23 cellular contexts compared by ENCODE assay signal in the genomic region with DNA sequence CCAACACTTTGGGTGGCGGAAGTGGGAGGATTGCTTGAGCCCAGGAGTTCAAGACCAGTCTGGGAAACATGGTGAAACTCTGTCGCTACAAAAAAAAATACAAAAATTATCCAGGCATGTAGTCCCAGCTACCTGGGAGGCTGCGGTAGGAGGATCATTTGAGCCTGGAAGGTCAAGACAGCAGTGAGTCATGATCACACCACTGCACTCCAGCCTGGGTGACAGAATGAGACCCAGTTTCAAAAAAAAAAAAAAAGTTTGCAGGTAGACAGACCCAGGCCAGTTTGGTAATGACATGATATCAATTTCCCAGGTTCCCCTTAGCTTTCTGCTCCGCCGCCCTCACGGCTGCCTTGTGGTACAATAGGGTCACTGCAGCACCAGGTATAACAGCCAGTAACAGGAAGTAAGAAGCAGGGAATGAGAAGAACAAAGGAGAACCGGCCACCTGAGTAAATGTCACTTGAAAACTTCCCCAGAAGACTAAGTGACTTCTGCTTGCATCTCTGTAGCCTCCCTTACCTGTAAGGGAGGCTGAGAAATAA.
DNase-seq lines count a peak whose midpoint lies in the region; FAIRE-seq and TF ChIP-seq lines count a peak whose summit lies in the region.
"Had no signal": no experiment of that assay in that cellular context is flagged by ENCODE, and none has a peak within 500 bp of the region (broad histone marks: within the 10 kb centered on the region; RNA-seq: fewer than 3 reads in every experiment).

No MANE protein-coding gene starts in this region.

- H3K27ac ChIP-seq in Karpas-422 (ENCODE audit: low read length): no peak overlapping the region
- no peak overlapping the region for H3K27ac ChIP-seq in endodermal cell (ENCODE audit: low read depth, low read length)
- no peak overlapping the region for H3K27ac ChIP-seq in small intestine (ENCODE audit: low read depth in 1 of 2, low read length in 1 of 2)
- H3K27ac ChIP-seq: prostate gland, upper lobe of left lung had no signal

- H3K27me3 ChIP-seq in Karpas-422 (ENCODE audit: low read length) (no peaks in the 10 kb centered on the region), endodermal cell (ENCODE audit: control insufficient read depth, insufficient read depth, low read length, poor library complexity, severe bottlenecking) (no peaks in the 10 kb centered on the region), small intestine (ENCODE audit: control insufficient read depth in 2 of 2, insufficient read depth in 2 of 2, low read length in 2 of 2) (no peaks in the 10 kb centered on the region)
- H3K27me3 ChIP-seq: upper lobe of left lung had no signal

- H3K79me2 ChIP-seq in Karpas-422 (ENCODE audit: low read length): no peaks in the 10 kb centered on the region

- H2AFZ ChIP-seq in Karpas-422 (ENCODE audit: low read length): no peak overlapping the region

- no peaks in the 10 kb centered on the region for H3K9me3 ChIP-seq in Karpas-422 (ENCODE audit: low read length)
- no peaks in the 10 kb centered on the region for H3K9me3 ChIP-seq in endodermal cell (ENCODE audit: control insufficient read depth, low read length)
- H3K9me3 ChIP-seq in small intestine (ENCODE audit: control insufficient read depth, low read depth): no peaks in the 10 kb centered on the region
- H3K9me3 ChIP-seq: prostate gland, upper lobe of left lung had no signal

- H3K4me3 Mint-ChIP-seq in endodermal cell: no peak overlapping the region
- H3K4me3 Mint-ChIP-seq: activated T-cell treated with anti-CD3 and anti-CD28 coated beads, Interleukin-2, amount 50 U/mL, for 24 hours; CD4-positive, alpha-beta T cell; naive thymus-derived CD4-positive, alpha-beta T cell had no signal

- no peaks in the 10 kb centered on the region for H3K4me1 ChIP-seq in Karpas-422 (ENCODE audit: low read length)
- no peaks in the 10 kb centered on the region for H3K4me1 ChIP-seq in endodermal cell (ENCODE audit: control insufficient read depth, insufficient read depth, low read length)
- H3K4me1 ChIP-seq in small intestine (ENCODE audit: control insufficient read depth in 2 of 2, insufficient read depth in 1 of 2, low read depth in 1 of 2, low read length in 1 of 2): no peaks in the 10 kb centered on the region
- H3K4me1 ChIP-seq: prostate gland, upper lobe of left lung had no signal

- DNase-seq in NCI-H748 (lab: John Stamatoyannopoulos, UW; ENCODE audit: unreplicated experiment) (peak; percentile 19), NCI-H748 treated with DMSO at 0.1 percent for 48 hours (lab: John Stamatoyannopoulos, UW) (no peak), Karpas-422 (peak; percentile 55), endodermal cell (peak; percentile 66), small intestine (peak; percentile 21), frontal cortex (ENCODE audit: low spot score in 2 of 2) (no peak)
- no peak for DNase-seq in activated CD4-positive, alpha-beta T cell treated with anti-CD3 and anti-CD28 coated beads, Interleukin-2, amount 50 U/mL, for 48 hours
- DNase-seq in stimulated activated CD4-positive, alpha-beta T cell treated with anti-CD3 and anti-CD28 coated beads, Interleukin-2, amount 100 ng/mL, for 24 hours: no peak
- DNase-seq: activated CD4-positive, alpha-beta T cell treated with anti-CD3 and anti-CD28 coated beads, Interleukin-2, amount 50 U/mL, for 1 hour; activated naive CD4-positive, alpha-beta T cell treated with anti-CD3 and anti-CD28 coated beads, Interleukin-2, amount 50 U/mL, for 16 hours; activated T-cell treated with anti-CD3 and anti-CD28 coated beads, Interleukin-2, amount 50 U/mL, for 24 hours; CD4-positive, alpha-beta T cell; cortex of kidney; DND-41; mammary epithelial cell; naive thymus-derived CD4-positive, alpha-beta T cell; NCI-H1930; NCI-H82; stimulated activated naive CD4-positive, alpha-beta T cell treated with Interleukin-2 at 50 U/mL for 16 hours; upper lobe of left lung had no signal

- H3K36me3 ChIP-seq in Karpas-422 (ENCODE audit: insufficient read depth, low read length) (no peaks in the 10 kb centered on the region), endodermal cell (ENCODE audit: control insufficient read depth, insufficient read depth, low read length) (no peaks in the 10 kb centered on the region), small intestine (ENCODE audit: control insufficient read depth in 2 of 2, insufficient read depth in 2 of 2, low read length in 2 of 2) (no peaks in the 10 kb centered on the region)
- H3K36me3 ChIP-seq: prostate gland, upper lobe of left lung had no signal

- H4K20me1 ChIP-seq in Karpas-422 (ENCODE audit: insufficient read depth, low read depth, low read length): no peaks in the 10 kb centered on the region

- H3K27me3 Mint-ChIP-seq in endodermal cell (ENCODE audit: insufficient read depth): no peaks in the 10 kb centered on the region
- H3K27me3 Mint-ChIP-seq: activated T-cell treated with anti-CD3 and anti-CD28 coated beads, Interleukin-2, amount 50 U/mL, for 24 hours had no signal

- WGBS in endodermal cell (ENCODE audit: insufficient coverage in 1 of 2, insufficient read length in 1 of 2), 2 experiments: 85 to 92% methylated on average over 7 of the region's 7 CpGs
- 64 to 83% (median 65%) methylated on average over 7 of the region's 7 CpGs for WGBS in small intestine, 3 donors

- FAIRE-seq in small intestine (lab: Jason Lieb, UNC) (no peak), frontal cortex (lab: Jason Lieb, UNC) (no peak)
- FAIRE-seq: GM18507, HTR-8/SVneo had no signal

- peaks cover 1% of the 10 kb centered on the region for H3K4me1 Mint-ChIP-seq in endodermal cell
- H3K4me1 Mint-ChIP-seq: naive thymus-derived CD4-positive, alpha-beta T cell had no signal

- H3K36me3 Mint-ChIP-seq in endodermal cell (ENCODE audit: low read depth): no peaks in the 10 kb centered on the region
- H3K36me3 Mint-ChIP-seq: naive thymus-derived CD4-positive, alpha-beta T cell had no signal

- H3K27ac Mint-ChIP-seq in endodermal cell: no peak overlapping the region
- H3K27ac Mint-ChIP-seq: activated T-cell treated with anti-CD3 and anti-CD28 coated beads, Interleukin-2, amount 50 U/mL, for 24 hours; CD4-positive, alpha-beta T cell; naive thymus-derived CD4-positive, alpha-beta T cell had no signal

- 0 out of 2 replicates have a peak, but pooled peaks cover 2% of the 10 kb centered on the region for H3K9me2 ChIP-seq in Karpas-422 (replicated peaks; ENCODE audit: insufficient read depth, low read length)

- no peaks in the 10 kb centered on the region for H3K9me3 Mint-ChIP-seq in endodermal cell
- H3K9me3 Mint-ChIP-seq: activated T-cell treated with anti-CD3 and anti-CD28 coated beads, Interleukin-2, amount 50 U/mL, for 24 hours; CD4-positive, alpha-beta T cell had no signal

- H3K4me2 ChIP-seq in Karpas-422 (ENCODE audit: low read depth, low read length, poor library complexity, severe bottlenecking): no peak overlapping the region

- H3K9ac ChIP-seq in Karpas-422 (ENCODE audit: low read length) (no peak overlapping the region), endodermal cell (ENCODE audit: extremely low read depth, low read length, poor library complexity, severe bottlenecking) (no peak overlapping the region)

- H3K4me3 ChIP-seq in Karpas-422 (ENCODE audit: low read length): no peak overlapping the region
- no peak overlapping the region for H3K4me3 ChIP-seq in endodermal cell (ENCODE audit: low read length)
- no peak overlapping the region for H3K4me3 ChIP-seq in small intestine (ENCODE audit: low read depth in 1 of 2, low read length in 2 of 2)
- H3K4me3 ChIP-seq: prostate gland, upper lobe of left lung had no signal

- peak; percentile 61 for TF ChIP-seq CTCF in endodermal cell (conservative IDR thresholded peaks at IDR 0.05)

Comparison
In these comparisons a context has a peak if more than half of its experiments do, and no peak if none do; other contexts are left out.
1. DNase-seq: peak in NCI-H748 (single experiment), Karpas-422 (single experiment), endodermal cell (single experiment) and small intestine (single experiment); none in NCI-H748 treated with DMSO at 0.1 percent for 48 hours (single experiment), activated CD4-positive, alpha-beta T cell treated with anti-CD3 and anti-CD28 coated beads, Interleukin-2, amount 50 U/mL, for 48 hours (0 of 2), stimulated activated CD4-positive, alpha-beta T cell treated with anti-CD3 and anti-CD28 coated beads, Interleukin-2, amount 100 ng/mL, for 24 hours (0 of 2) and frontal cortex (0 of 2).